Comparison of ENCODE assay signal across 19 cellular contexts in genomic region chr14:35895256-35895655, GRCh38.
DNase-seq lines count a peak whose midpoint lies in the region; ATAC-seq, FAIRE-seq and TF ChIP-seq lines count a peak whose summit lies in the region.
"Had no signal": no experiment of that assay in that cellular context is flagged by ENCODE, and none has a peak within 500 bp of the region (broad histone marks: within the 10 kb centered on the region; RNA-seq: fewer than 3 reads in every experiment).

No MANE protein-coding gene starts in this region.

- H3K9me3 ChIP-seq in A549, result peaks cover 5% of the 10 kb centered on the region; the same call in 2 of the 3 replicates
- H3K9me3 ChIP-seq in IMR-90 (ENCODE audit: control insufficient read depth, insufficient read depth, low read length), result no peaks in the 10 kb centered on the region
- peaks cover 13% of the 10 kb centered on the region for H3K9me3 ChIP-seq in mucosa of descending colon
- H3K9me3 ChIP-seq: Caco-2 had no signal

- TF ChIP-seq RAD21 in A549 (conservative IDR thresholded peaks at IDR 0.05 in 1 of 2, IDR thresholded peaks at IDR 0.05 in 1 of 2) (no peak), IMR-90 (IDR thresholded peaks at IDR 0.05; ENCODE audit: low read length) (no peak)

- no peak for TF ChIP-seq CTCF in A549 (IDR thresholded peaks at IDR 0.05)
- TF ChIP-seq CTCF in IMR-90 (conservative IDR thresholded peaks at IDR 0.05; ENCODE audit: low read depth, low read length), result no peak
- no peak for TF ChIP-seq CTCF in mucosa of descending colon (IDR thresholded peaks at IDR 0.05)

- no peak overlapping the region for H4K5ac ChIP-seq in IMR-90 (ENCODE audit: low read depth, low read length)

- H2BK5ac ChIP-seq in IMR-90 (ENCODE audit: low read depth, low read length, poor library complexity, severe bottlenecking), result no peak overlapping the region

- no peak overlapping the region for H2AK9ac ChIP-seq in IMR-90 (replicated peaks; ENCODE audit: low read depth, low read length, poor library complexity)

- H4K8ac ChIP-seq in IMR-90 (ENCODE audit: low read depth in 2 of 2, low read length in 2 of 2), result no peak overlapping the region

- H3K79me1 ChIP-seq in IMR-90 (ENCODE audit: low read depth in 1 of 2, low read length in 2 of 2), result no peaks in the 10 kb centered on the region

- ATAC-seq in A549, result no peak
- no peak for ATAC-seq in IMR-90 (ENCODE audit: low read depth)
- ATAC-seq in mucosa of descending colon, result no peak
- no peak for ATAC-seq in HG02642 (IDR thresholded peaks at IDR 0.05; ENCODE audit: poor library complexity, unreplicated experiment)
- ATAC-seq: CD8-positive, alpha-beta T cell had no signal

- no peak for FAIRE-seq in A549 (lab: Jason Lieb, UNC)
- FAIRE-seq in frontal cortex (lab: Jason Lieb, UNC), result peak; percentile 36
- FAIRE-seq: A204.1, D721Med, G401.6, GM12891 had no signal

- in situ Hi-C loops in IMR-90 (cut with MboI; ENCODE audit: low sequenced_read_pairs), result no loop called here

- H3K9ac ChIP-seq in IMR-90 (ENCODE audit: low read depth, low read length), result no peak overlapping the region
- H3K9ac ChIP-seq: BLaER1 treated with 17β-estradiol and CSF1 and Interleukin-3, amounts not matched to agents 10 nM and 100 nM had no signal

- no peak for DNase-seq in A549 (ENCODE audit: low read depth in 1 of 2, low spot score in 1 of 2)
- no peak for DNase-seq in IMR-90
- DNase-seq in frontal cortex (ENCODE audit: low spot score in 2 of 2), result no peak
- DNase-seq in mucosa of descending colon, result no peak
- DNase-seq: 8988T; AML-193; Caco-2; Calu3; CD4-positive, alpha-beta T cell; CD8-positive, alpha-beta T cell; DMS79 treated with DMSO at 0.1 percent for 48 hours; GF-D8 had no signal

- H2BK120ac ChIP-seq in IMR-90 (ENCODE audit: low read depth, low read length), result no peak overlapping the region

- H3K27me3 ChIP-seq in IMR-90 (ENCODE audit: control insufficient read depth, insufficient read depth, low read length), result no peaks in the 10 kb centered on the region; the same call in 1 of the 2 replicates
- H3K27me3 ChIP-seq: BLaER1 treated with 17β-estradiol and CSF1 and Interleukin-3, amounts not matched to agents 10 nM and 100 nM had no signal

- H2BK20ac ChIP-seq in IMR-90 (ENCODE audit: low read depth, low read length), result no peak overlapping the region

- CTCF ChIA-PET in A549 (lab: Yijun Ruan, JAX), result no interaction called here
- CTCF ChIA-PET in IMR-90 (lab: Yijun Ruan, JAX), result no interaction called here

- H3K27ac ChIP-seq in A549 (no peak overlapping the region), IMR-90 (ENCODE audit: insufficient read depth, low read length) (no peak overlapping the region)
- H3K27ac ChIP-seq: BLaER1 treated with 17β-estradiol and CSF1 and Interleukin-3, amounts not matched to agents 10 nM and 100 nM; C4-2B had no signal

- dilution Hi-C loops in IMR-90 (cut with HindIII; ENCODE audit: low sequenced_read_pairs, unreplicated experiment), result no loop called here

- H3K36me3 ChIP-seq in IMR-90 (ENCODE audit: control insufficient read depth, insufficient read depth, low read length), result no peaks in the 10 kb centered on the region
- H3K36me3 ChIP-seq in mucosa of descending colon (ENCODE audit: low read depth), result no peaks in the 10 kb centered on the region
- H3K36me3 ChIP-seq: BLaER1 treated with 17β-estradiol and CSF1 and Interleukin-3, amounts not matched to agents 10 nM and 100 nM had no signal

- H2AK5ac ChIP-seq in IMR-90 (ENCODE audit: low read depth, low read length), result no peak overlapping the region

- no peak overlapping the region for H3K4me2 ChIP-seq in A549
- no peak overlapping the region for H3K4me2 ChIP-seq in IMR-90 (ENCODE audit: low read depth, low read length)
- H3K4me2 ChIP-seq: BLaER1 treated with 17β-estradiol and CSF1 and Interleukin-3, amounts not matched to agents 10 nM and 100 nM had no signal

- no peak overlapping the region for H4K91ac ChIP-seq in IMR-90 (ENCODE audit: insufficient read depth, low read depth, low read length)

- BruUV-seq in IMR-90 (replicated peaks; lab: Mats Ljungman, UMichigan), result no TSS peak

- no peaks in the 10 kb centered on the region for H4K20me1 ChIP-seq in IMR-90 (ENCODE audit: insufficient read depth, low read length)
- H4K20me1 ChIP-seq: BLaER1 treated with 17β-estradiol and CSF1 and Interleukin-3, amounts not matched to agents 10 nM and 100 nM had no signal

- TF ChIP-seq POLR2A in A549 (IDR thresholded peaks at IDR 0.05; ENCODE audit: low read length), result no peak
- TF ChIP-seq POLR2A in IMR-90 (IDR thresholded peaks at IDR 0.05; ENCODE audit: low read depth, low read length), result no peak

- POLR2A ChIA-PET in A549 (lab: Yijun Ruan, JAX), result no interaction called here
- POLR2A ChIA-PET in IMR-90 (lab: Charles Lee; ENCODE audit: unreplicated experiment), result no interaction called here

- H2AFZ ChIP-seq in IMR-90 (replicated peaks; ENCODE audit: low read length, poor library complexity), result no peak overlapping the region

- H3K4me3 ChIP-seq in A549, result no peak overlapping the region
- H3K4me3 ChIP-seq in IMR-90 (ENCODE audit: insufficient read depth, low read depth, low read length), result no peak overlapping the region
- no peak overlapping the region for H3K4me3 ChIP-seq in mucosa of descending colon
- H3K4me3 ChIP-seq: BLaER1 treated with 17β-estradiol and CSF1 and Interleukin-3, amounts not matched to agents 10 nM and 100 nM had no signal

- TF ChIP-seq EP300 in A549 (IDR thresholded peaks at IDR 0.05), result no peak

- H3K56ac ChIP-seq in IMR-90 (ENCODE audit: extremely low read depth, insufficient read depth, low read length), result no peak overlapping the region

- no peaks in the 10 kb centered on the region for H3K9me1 ChIP-seq in IMR-90 (ENCODE audit: insufficient read depth, low read length)

- H3K4me1 ChIP-seq in A549, result no peaks in the 10 kb centered on the region
- no peaks in the 10 kb centered on the region for H3K4me1 ChIP-seq in IMR-90 (ENCODE audit: control insufficient read depth, insufficient read depth, low read length)
- peaks cover 3% of the 10 kb centered on the region for H3K4me1 ChIP-seq in mucosa of descending colon (ENCODE audit: low read depth)
- H3K4me1 ChIP-seq: BLaER1 treated with 17β-estradiol and CSF1 and Interleukin-3, amounts not matched to agents 10 nM and 100 nM; Caco-2 had no signal

- H3K4ac ChIP-seq in IMR-90 (ENCODE audit: low read depth, low read length), result no peak overlapping the region

- H2BK15ac ChIP-seq in IMR-90 (ENCODE audit: low read depth, low read length), result no peak overlapping the region

- intact Hi-C loops in IMR-90 (cut with micrococcal nuclease) (no loop called here), mucosa of descending colon (cut with DNase I, micrococcal nuclease) (no loop called here)

- H3K18ac ChIP-seq in IMR-90 (ENCODE audit: low read depth, low read length), result no peak overlapping the region

- no peak overlapping the region for H3K23ac ChIP-seq in IMR-90 (ENCODE audit: low read depth, low read length)

- no peak overlapping the region for H3K14ac ChIP-seq in IMR-90 (replicated peaks; ENCODE audit: low read depth, low read length)

TF ChIP-seq in A549, 52 proteins besides CTCF, POLR2A, EP300 and RAD21:
- no peak for TF ChIP-seq MYC (IDR thresholded peaks at IDR 0.05; ENCODE audit: borderline replicate concordance, low read length)
- TF ChIP-seq EHF (CRISPR knock-in tag; IDR thresholded peaks at IDR 0.05), result no peak
- TF ChIP-seq FOSL2 (IDR thresholded peaks at IDR 0.05), result no peak
- TF ChIP-seq FOSL2 (CRISPR knock-in tag; IDR thresholded peaks at IDR 0.05), result no peak
- TF ChIP-seq CHD2 (IDR thresholded peaks at IDR 0.05; ENCODE audit: low read length, partially characterized antibody), result no peak
- peak; percentile 43 for TF ChIP-seq MAFK (IDR thresholded peaks at IDR 0.05; ENCODE audit: partially characterized antibody)

TF ChIP-seq in IMR-90, 13 proteins besides CTCF, POLR2A, EP300 and RAD21:
- TF ChIP-seq MAZ (IDR thresholded peaks at IDR 0.05; ENCODE audit: borderline replicate concordance, low read depth, low read length), result no peak
- TF ChIP-seq MAFK (IDR thresholded peaks at IDR 0.05; ENCODE audit: low read depth, low read length), result peak; percentile 28; the same call in 1 of the 2 replicates
